In the genomic region with DNA sequence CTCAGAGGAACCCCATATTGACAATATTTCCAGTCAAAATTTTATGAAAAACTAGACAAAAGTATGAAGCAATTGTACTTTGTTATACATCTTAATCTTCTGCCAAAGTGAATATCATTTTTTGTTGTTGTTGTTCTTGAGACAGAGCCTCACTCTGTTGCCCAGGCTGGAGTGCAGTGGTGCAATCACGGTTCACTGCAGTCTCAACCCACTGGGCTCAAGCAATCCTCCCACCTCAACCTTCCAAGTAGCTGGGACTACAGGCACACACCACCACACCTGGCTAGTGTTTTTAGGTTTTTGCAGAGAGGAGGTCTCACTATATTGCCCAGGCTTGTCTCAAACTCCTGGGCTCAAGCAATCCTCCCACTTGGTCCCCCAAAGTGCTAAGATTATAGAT, we compare ENCODE assay signal across 7 cellular contexts. TPM values are rescaled to one million over a fixed set of nuclear protein-coding genes. Genes with fewer than 3 reads are reported as not detected.
"Had no signal": no experiment of that assay in that cellular context is flagged by ENCODE, and none has a peak within 500 bp of the region (broad histone marks: within the 10 kb centered on the region; RNA-seq: fewer than 3 reads in every experiment).

No MANE protein-coding gene starts in this region.

RNA-seq across cellular contexts. Expression of a gene that starts 17.3 kb away (rescaled TPM):
- total RNA-seq: GM23248, GM23338, H1, H4, H7, H9, HFFc6 had no signal

RNA-seq across cellular contexts. Expression of a gene that starts 39.6 kb away (rescaled TPM):
- total RNA-seq: GM23248, GM23338, H1, H4, H7, H9, HFFc6 had no signal

RNA-seq across cellular contexts. Expression of a gene that starts 52.4 kb away (rescaled TPM):
- total RNA-seq: GM23248, H4, HFFc6 had no signal
